26 cellular contexts compared by ENCODE assay signal in genomic region chr22:37710675-37711074, GRCh38.
"Had no signal": no experiment of that assay in that cellular context is flagged by ENCODE, and none has a peak within 500 bp of the region (broad histone marks: within the 10 kb centered on the region; RNA-seq: fewer than 3 reads in every experiment).

No MANE protein-coding gene starts in this region.

- H3K27ac ChIP-seq: colonic mucosa, gastrocnemius medialis, neural progenitor cell, right lobe of liver, thoracic aorta had no signal

- H3K27ac Mint-ChIP-seq: activated CD4-positive, alpha-beta T cell treated with anti-CD3 and anti-CD28 coated beads for 36 hours; activated T-cell treated with anti-CD3 and anti-CD28 coated beads, Interleukin-2, amount 50 U/mL, for 24 hours; natural killer cell; neural progenitor cell; stimulated activated naive CD8-positive, alpha-beta T cell treated with anti-CD3 and anti-CD28 coated beads, Interleukin-15, Interleukin-2, amounts not matched to agents 100 ng/mL and 50 ng/mL, for 24 hours; T-helper 2 cell treated with Interferon-gamma antibody and Interleukin-4, amounts not matched to agents 5 μg/mL and 100 μg/mL, for 36 hours had no signal

- H3K27me3 Mint-ChIP-seq: activated CD4-positive, alpha-beta T cell treated with anti-CD3 and anti-CD28 coated beads for 36 hours; activated T-cell treated with anti-CD3 and anti-CD28 coated beads, Interleukin-2, amount 50 U/mL, for 24 hours; activated T-helper 17 cell treated with anti-CD3 and anti-CD28 coated beads, Interleukin-2, amount 50 U/mL, for 72 hours; central memory CD8-positive, alpha-beta T cell; stimulated activated naive CD8-positive, alpha-beta T cell treated with anti-CD3 and anti-CD28 coated beads, Interleukin-15, Interleukin-2, amounts not matched to agents 100 ng/mL and 50 ng/mL, for 24 hours had no signal

- H3K4me1 ChIP-seq: colonic mucosa, gastrocnemius medialis, neural progenitor cell, right lobe of liver had no signal

- ATAC-seq: activated CD4-positive, alpha-beta T cell treated with anti-CD3 and anti-CD28 coated beads for 36 hours; activated T-helper 17 cell treated with anti-CD3 and anti-CD28 coated beads, Interleukin-2, amount 50 U/mL, for 72 hours; gastrocnemius medialis; left cardiac atrium; natural killer cell had no signal

- H3K4me3 ChIP-seq: colonic mucosa, gastrocnemius medialis, neural progenitor cell, right lobe of liver, thoracic aorta had no signal

- H3K4me1 Mint-ChIP-seq: activated CD4-positive, alpha-beta T cell treated with anti-CD3 and anti-CD28 coated beads for 36 hours; central memory CD8-positive, alpha-beta T cell; natural killer cell; neural progenitor cell had no signal

- H3K4me3 Mint-ChIP-seq: activated CD4-positive, alpha-beta T cell treated with anti-CD3 and anti-CD28 coated beads for 36 hours; activated T-cell treated with anti-CD3 and anti-CD28 coated beads, Interleukin-2, amount 50 U/mL, for 24 hours; activated T-helper 17 cell treated with anti-CD3 and anti-CD28 coated beads, Interleukin-2, amount 50 U/mL, for 72 hours; central memory CD8-positive, alpha-beta T cell; natural killer cell; neural progenitor cell; stimulated activated naive CD8-positive, alpha-beta T cell treated with anti-CD3 and anti-CD28 coated beads, Interleukin-15, Interleukin-2, amounts not matched to agents 100 ng/mL and 50 ng/mL, for 24 hours; T-helper 2 cell treated with Interferon-gamma antibody and Interleukin-4, amounts not matched to agents 5 μg/mL and 100 μg/mL, for 36 hours had no signal

- H3K27me3 ChIP-seq: colonic mucosa, gastrocnemius medialis, neural progenitor cell, right lobe of liver had no signal

- H3K9me3 Mint-ChIP-seq: activated T-cell treated with anti-CD3 and anti-CD28 coated beads, Interleukin-2, amount 50 U/mL, for 24 hours; activated T-helper 17 cell treated with anti-CD3 and anti-CD28 coated beads, Interleukin-2, amount 50 U/mL, for 72 hours; central memory CD8-positive, alpha-beta T cell; natural killer cell; neural progenitor cell; stimulated activated naive CD8-positive, alpha-beta T cell treated with anti-CD3 and anti-CD28 coated beads, Interleukin-15, Interleukin-2, amounts not matched to agents 100 ng/mL and 50 ng/mL, for 24 hours; T-helper 2 cell treated with Interferon-gamma antibody and Interleukin-4, amounts not matched to agents 5 μg/mL and 100 μg/mL, for 36 hours had no signal

- DNase-seq: activated CD4-positive, alpha-beta T cell treated with anti-CD3 and anti-CD28 coated beads for 36 hours; activated CD4-positive, alpha-beta T cell treated with anti-CD3 and anti-CD28 coated beads, Interleukin-2, amount 50 U/mL, for 48 hours; activated CD4-positive, CD25-positive, alpha-beta regulatory T cell; activated CD8-positive, alpha-beta memory T cell treated with anti-CD3 and anti-CD28 coated beads, Interleukin-2, amount 50 U/mL, for 48 hours; activated gamma-delta T cell treated with Interleukin-2 at 50 U/mL for 16 hours; activated naive CD4-positive, alpha-beta T cell treated with anti-CD3 and anti-CD28 coated beads, Interleukin-2, amount 50 U/mL, for 16 hours; activated T-cell treated with anti-CD3 and anti-CD28 coated beads, Interleukin-2, amount 50 U/mL, for 24 hours; anterior cingulate cortex; colonic mucosa; effector CD8-positive, alpha-beta T cell; gastrocnemius medialis; glutamatergic neuron; islet precursor cell; left cardiac atrium; midbrain; natural killer cell; right lobe of liver; stimulated activated CD4-positive, alpha-beta T cell treated with anti-CD3 and anti-CD28 coated beads, Interleukin-2, amount 100 ng/mL, for 48 hours; T-helper 1 cell; trophoblast cell had no signal

- H3K9me3 ChIP-seq: colonic mucosa, gastrocnemius medialis, right lobe of liver, thoracic aorta had no signal

- H3K9ac ChIP-seq: neural progenitor cell had no signal

- H3K36me3 ChIP-seq: colonic mucosa, gastrocnemius medialis, neural progenitor cell, right lobe of liver, thoracic aorta had no signal

- H3K4me2 ChIP-seq: neural progenitor cell had no signal

- H3K36me3 Mint-ChIP-seq: natural killer cell had no signal
